In genomic region chr10:103793920-103794883, GRCh38 we compare ENCODE assay signal across 9 cellular contexts.
A peak's percentile ranks its signal among the peaks of the same experiment; 100 is the strongest.
DNase-seq lines count a peak whose midpoint lies in the region; ATAC-seq and TF ChIP-seq lines count a peak whose summit lies in the region.
"Had no signal": no experiment of that assay in that cellular context is flagged by ENCODE, and none has a peak within 500 bp of the region (broad histone marks: within the 10 kb centered on the region; RNA-seq: fewer than 3 reads in every experiment).

No MANE protein-coding gene starts in this region.

- peaks cover 15% of the 10 kb centered on the region for H3K4me1 Mint-ChIP-seq in activated CD8-positive, alpha-beta memory T cell treated with anti-CD3 and anti-CD28 coated beads, Interleukin-2, amount 10 ng/mL, durations not matched to agents 7 days and 5 days
- H3K4me1 Mint-ChIP-seq in activated T-helper 2 cell treated with anti-CD3 and anti-CD28 coated beads, Interferon-gamma antibody, Interleukin-2, Interleukin-4, amounts not matched to agents 10 μg/mL and 5 μg/mL and 100 μg/mL, durations not matched to agents 14 hours and 24 hours and 36 hours (ENCODE audit: low read depth): peaks cover 3% of the 10 kb centered on the region

- ATAC-seq in lung (ENCODE audit: insufficient read depth, low FRiP score): peak; percentile 79
- no peak for ATAC-seq in activated CD8-positive, alpha-beta memory T cell treated with anti-CD3 and anti-CD28 coated beads, Interleukin-2, amount 10 ng/mL, durations not matched to agents 7 days and 5 days

- H3K4me3 ChIP-seq in WERI-Rb-1 (ENCODE audit: low read depth, low read length) (no peak overlapping the region), lung (no peak overlapping the region)

- no peaks in the 10 kb centered on the region for H3K36me3 Mint-ChIP-seq in activated CD8-positive, alpha-beta memory T cell treated with anti-CD3 and anti-CD28 coated beads, Interleukin-2, amount 10 ng/mL, durations not matched to agents 7 days and 5 days
- H3K36me3 Mint-ChIP-seq in activated T-helper 2 cell treated with anti-CD3 and anti-CD28 coated beads, Interferon-gamma antibody, Interleukin-2, Interleukin-4, amounts not matched to agents 10 μg/mL and 5 μg/mL and 100 μg/mL, durations not matched to agents 14 hours and 24 hours and 36 hours (ENCODE audit: low read depth): no peaks in the 10 kb centered on the region

- CTCF ChIA-PET in activated CD8-positive, alpha-beta memory T cell treated with anti-CD3 and anti-CD28 coated beads, Interleukin-2, amount 10 ng/mL, durations not matched to agents 7 days and 5 days (lab: Charles Lee): no interaction called here

- H3K27me3 ChIP-seq in WERI-Rb-1 (ENCODE audit: insufficient read depth, low read depth, severe bottlenecking) (no peaks in the 10 kb centered on the region), lung (ENCODE audit: control insufficient read depth, insufficient read depth) (no peaks in the 10 kb centered on the region)

- WGBS in lung, 2 donors: 50 to 62% methylated on average over 13 of the region's 13 CpGs

- TF ChIP-seq CTCF in 22Rv1 (IDR thresholded peaks at IDR 0.05): no peak
- TF ChIP-seq CTCF in WERI-Rb-1 (IDR thresholded peaks at IDR 0.05; ENCODE audit: low read depth, low read length): no peak
- TF ChIP-seq CTCF in lung (IDR thresholded peaks at IDR 0.05; ENCODE audit: control extremely low read depth, extremely low read depth): no peak

- H3K4me3 Mint-ChIP-seq in activated CD8-positive, alpha-beta memory T cell treated with anti-CD3 and anti-CD28 coated beads, Interleukin-2, amount 10 ng/mL, durations not matched to agents 7 days and 5 days: no peak overlapping the region
- no peak overlapping the region for H3K4me3 Mint-ChIP-seq in activated T-helper 2 cell treated with anti-CD3 and anti-CD28 coated beads, Interferon-gamma antibody, Interleukin-2, Interleukin-4, amounts not matched to agents 10 μg/mL and 5 μg/mL and 100 μg/mL, durations not matched to agents 14 hours and 24 hours and 36 hours (ENCODE audit: low read depth)

- no peaks in the 10 kb centered on the region for H3K9me3 Mint-ChIP-seq in activated CD8-positive, alpha-beta memory T cell treated with anti-CD3 and anti-CD28 coated beads, Interleukin-2, amount 10 ng/mL, durations not matched to agents 7 days and 5 days (ENCODE audit: low read depth)
- H3K9me3 Mint-ChIP-seq in activated T-helper 2 cell treated with anti-CD3 and anti-CD28 coated beads, Interferon-gamma antibody, Interleukin-2, Interleukin-4, amounts not matched to agents 10 μg/mL and 5 μg/mL and 100 μg/mL, durations not matched to agents 14 hours and 24 hours and 36 hours: no peaks in the 10 kb centered on the region

- H3K9me3 ChIP-seq in WERI-Rb-1 (ENCODE audit: severe bottlenecking) (no peaks in the 10 kb centered on the region), lung (ENCODE audit: control insufficient read depth in 2 of 2, insufficient read depth in 1 of 2, low read length in 1 of 2) (no peaks in the 10 kb centered on the region)

- H3K36me3 ChIP-seq in WERI-Rb-1 (no peaks in the 10 kb centered on the region; the same call in 1 of the 2 replicates), lung (ENCODE audit: control insufficient read depth in 2 of 2, insufficient read depth in 2 of 2, low read length in 2 of 2) (peaks cover 0 to 4% of the 10 kb centered on the region in 2 donors)

- H3K27ac ChIP-seq in 22Rv1: peak overlapping the region; percentile 88
- H3K27ac ChIP-seq in WERI-Rb-1: peak overlapping the region; percentile 29; the same call in 1 of the 2 replicates
- H3K27ac ChIP-seq in lung (ENCODE audit: low read depth in 1 of 2, low read length in 1 of 2): peak overlapping the region; percentile 21 to 80

- H3K4me1 ChIP-seq in lung (ENCODE audit: control insufficient read depth in 2 of 2, insufficient read depth in 2 of 2, low read length in 2 of 2): peaks cover 6 to 26% of the 10 kb centered on the region in 2 donors

- DNase-seq in NCI-H1092 treated with DMSO at 0.1 percent for 48 hours (lab: John Stamatoyannopoulos, UW) (peak; percentile 94), WERI-Rb-1 (no peak), lung (ENCODE audit: low spot score) (peak; percentile 85), NCI-H446 (lab: John Stamatoyannopoulos, UW) (no peak), medulla oblongata (ENCODE audit: extremely low spot score) (no peak)
- no peak for DNase-seq in activated CD8-positive, alpha-beta memory T cell treated with anti-CD3 and anti-CD28 coated beads, Interleukin-2, amount 10 ng/mL, durations not matched to agents 7 days and 5 days
- DNase-seq in activated T-helper 2 cell treated with anti-CD3 and anti-CD28 coated beads, Interferon-gamma antibody, Interleukin-2, Interleukin-4, amounts not matched to agents 10 μg/mL and 5 μg/mL and 100 μg/mL, durations not matched to agents 14 hours and 24 hours and 36 hours (ENCODE audit: low spot score): no peak
- DNase-seq: hippocampal formation had no signal

- no peak overlapping the region for H3K27ac Mint-ChIP-seq in activated CD8-positive, alpha-beta memory T cell treated with anti-CD3 and anti-CD28 coated beads, Interleukin-2, amount 10 ng/mL, durations not matched to agents 7 days and 5 days
- no peak overlapping the region for H3K27ac Mint-ChIP-seq in activated T-helper 2 cell treated with anti-CD3 and anti-CD28 coated beads, Interferon-gamma antibody, Interleukin-2, Interleukin-4, amounts not matched to agents 10 μg/mL and 5 μg/mL and 100 μg/mL, durations not matched to agents 14 hours and 24 hours and 36 hours

- intact Hi-C loops in activated T-helper 2 cell treated with anti-CD3 and anti-CD28 coated beads, Interferon-gamma antibody, Interleukin-2, Interleukin-4, amounts not matched to agents 10 μg/mL and 5 μg/mL and 100 μg/mL, durations not matched to agents 14 hours and 24 hours and 36 hours (cut with micrococcal nuclease): no loop called here

- H3K27me3 Mint-ChIP-seq in activated CD8-positive, alpha-beta memory T cell treated with anti-CD3 and anti-CD28 coated beads, Interleukin-2, amount 10 ng/mL, durations not matched to agents 7 days and 5 days: peaks cover 7% of the 10 kb centered on the region
- H3K27me3 Mint-ChIP-seq in activated T-helper 2 cell treated with anti-CD3 and anti-CD28 coated beads, Interferon-gamma antibody, Interleukin-2, Interleukin-4, amounts not matched to agents 10 μg/mL and 5 μg/mL and 100 μg/mL, durations not matched to agents 14 hours and 24 hours and 36 hours (ENCODE audit: low read depth): peaks cover 19% of the 10 kb centered on the region

Comparison
In these comparisons a context has a peak if more than half of its experiments do, and no peak if none do; other contexts are left out.
1. H3K27ac ChIP-seq: peak in every context shown above with its lines; median percentile 88 in 22Rv1; 50 in lung; 29 in WERI-Rb-1.
2. DNase-seq: peak in NCI-H1092 treated with DMSO at 0.1 percent for 48 hours (single experiment) and lung (single experiment); none in WERI-Rb-1 (single experiment), NCI-H446 (0 of 2), activated CD8-positive, alpha-beta memory T cell treated with anti-CD3 and anti-CD28 coated beads, Interleukin-2, amount 10 ng/mL, durations not matched to agents 7 days and 5 days (single experiment), medulla oblongata (single experiment) and activated T-helper 2 cell treated with anti-CD3 and anti-CD28 coated beads, Interferon-gamma antibody, Interleukin-2, Interleukin-4, amounts not matched to agents 10 μg/mL and 5 μg/mL and 100 μg/mL, durations not matched to agents 14 hours and 24 hours and 36 hours (single experiment).